Comparison of ENCODE assay signal across 9 cellular contexts in the genomic region with DNA sequence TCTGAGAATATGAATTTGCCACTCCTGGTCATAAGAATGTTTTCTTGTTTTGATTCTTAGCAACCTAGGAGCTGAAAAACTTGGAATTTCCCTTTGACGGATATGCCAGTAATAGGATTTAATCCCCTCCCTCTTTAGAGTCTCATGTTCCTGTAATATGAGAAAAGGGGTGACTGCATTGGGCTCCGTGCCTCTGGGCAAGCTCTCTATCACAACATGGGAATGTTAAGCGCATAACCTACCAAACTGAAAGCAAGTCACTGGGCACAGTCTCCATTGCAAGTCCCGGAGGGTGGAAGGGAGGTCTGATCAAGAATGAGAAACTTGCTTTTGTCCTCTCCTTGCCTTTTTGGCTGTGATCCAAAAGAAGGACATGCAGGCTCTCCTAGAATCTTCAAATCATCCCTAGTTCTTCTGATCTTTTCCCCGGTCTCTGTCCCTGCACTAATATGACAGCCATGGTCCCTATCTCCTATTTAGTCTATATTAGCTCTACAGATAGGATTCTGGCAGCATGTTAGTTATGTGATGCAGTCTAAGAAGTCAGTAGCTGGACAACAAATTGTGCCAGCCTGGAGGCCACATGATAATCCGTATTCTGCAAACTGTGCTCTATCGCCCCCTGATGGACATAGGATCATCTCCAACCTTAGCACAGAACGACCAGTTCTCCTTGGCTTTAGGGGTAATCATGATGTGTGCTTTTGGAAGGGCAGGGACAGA. TPM values are rescaled to one million over a fixed set of nuclear protein-coding genes. Genes with fewer than 3 reads are reported as not detected.
DNase-seq lines count a peak whose midpoint lies in the region; ATAC-seq, FAIRE-seq and TF ChIP-seq lines count a peak whose summit lies in the region.
"Had no signal": no experiment of that assay in that cellular context is flagged by ENCODE, and none has a peak within 500 bp of the region (broad histone marks: within the 10 kb centered on the region; RNA-seq: fewer than 3 reads in every experiment).

No MANE protein-coding gene starts in this region.

- no peaks in the 10 kb centered on the region for H3K9me3 ChIP-seq in WERI-Rb-1 (ENCODE audit: severe bottlenecking)
- H3K9me3 ChIP-seq: SJSA1 had no signal

- peak; percentile 81 for FAIRE-seq in GM18507 (lab: Jason Lieb, UNC)

- H3K27me3 ChIP-seq in WERI-Rb-1 (ENCODE audit: insufficient read depth, low read depth, severe bottlenecking), result no peaks in the 10 kb centered on the region
- H3K27me3 ChIP-seq: SJSA1 had no signal

- DNase-seq in AG10803 (ENCODE audit: low read depth), result peak; percentile 54
- no peak for DNase-seq in GM18507 (ENCODE audit: extremely low spot score, insufficient read length, low read depth)
- peak; percentile 71 for DNase-seq in NCI-H1105 treated with DMSO at 0.1 percent for 48 hours (lab: John Stamatoyannopoulos, UW)
- peak; percentile 62 for DNase-seq in WERI-Rb-1
- DNase-seq in fibroblast of gingiva (ENCODE audit: low read depth), result peak; percentile 70
- DNase-seq in omental fat pad (ENCODE audit: low spot score), result no peak
- DNase-seq in substantia nigra (lab: John Stamatoyannopoulos, UW), result no peak

- H3K36me3 ChIP-seq in WERI-Rb-1, result no peaks in the 10 kb centered on the region
- H3K36me3 ChIP-seq: SJSA1 had no signal

- ATAC-seq in HG02884 (IDR thresholded peaks at IDR 0.05; ENCODE audit: unreplicated experiment) (peak; percentile 91), omental fat pad (ENCODE audit: low FRiP score) (peak; percentile 63)

- H3K27ac ChIP-seq in WERI-Rb-1 (no peak overlapping the region), substantia nigra (ENCODE audit: low read depth, low read length, poor library complexity, severe bottlenecking) (no peak overlapping the region)
- H3K27ac ChIP-seq: SJSA1 had no signal

- TF ChIP-seq CTCF in AG10803 (conservative IDR thresholded peaks at IDR 0.05; ENCODE audit: low read length), result peak; percentile 87
- TF ChIP-seq CTCF in WERI-Rb-1 (IDR thresholded peaks at IDR 0.05; ENCODE audit: low read depth, low read length), result peak; percentile 83
- peak in 1 of 3 donors; percentile 16 for TF ChIP-seq CTCF in omental fat pad (IDR thresholded peaks at IDR 0.05)

- H3K4me3 ChIP-seq in AG10803 (ENCODE audit: low read length) (no peak overlapping the region), WERI-Rb-1 (ENCODE audit: low read depth, low read length) (no peak overlapping the region)
- H3K4me3 ChIP-seq: SJSA1 had no signal

RNA-seq across cellular contexts. Expression of a gene that starts 11.7 kb away (rescaled TPM):
- total RNA-seq in omental fat pad, result not detected
- total RNA-seq: SJSA1 had no signal

RNA-seq across cellular contexts. Expression of a gene that starts 46.0 kb away (rescaled TPM):
- total RNA-seq in omental fat pad, result not detected
- total RNA-seq: SJSA1 had no signal

Comparison
In these comparisons a context has a peak if more than half of its experiments do, and no peak if none do; other contexts are left out.
1. DNase-seq: peak in AG10803 (single experiment), NCI-H1105 treated with DMSO at 0.1 percent for 48 hours (single experiment), WERI-Rb-1 (single experiment) and fibroblast of gingiva (single experiment); none in GM18507 (single experiment), omental fat pad (single experiment) and substantia nigra (0 of 49).